Comparison of ENCODE assay signal across 35 cellular contexts in genomic region chr2:205481861-205482260, GRCh38.
"Had no signal": no experiment of that assay in that cellular context is flagged by ENCODE, and none has a peak within 500 bp of the region (broad histone marks: within the 10 kb centered on the region; RNA-seq: fewer than 3 reads in every experiment).

No MANE protein-coding gene starts in this region.

- ATAC-seq: activated CD8-positive, alpha-beta memory T cell treated with anti-CD3 and anti-CD28 coated beads, Interleukin-2, amount 10 ng/mL, durations not matched to agents 7 days and 5 days; activated T-cell treated with anti-CD3 and anti-CD28 coated beads, Interleukin-2, amount 50 U/mL, for 72 hours; activated T-helper 17 cell treated with anti-CD3 and anti-CD28 coated beads, Interleukin-2, amount 50 U/mL, for 72 hours had no signal

- H3K9me3 ChIP-seq: ascending aorta had no signal

- FAIRE-seq: RCC 7860 had no signal

- H3K4me1 Mint-ChIP-seq: activated CD4-positive, alpha-beta memory T cell treated with anti-CD3 and anti-CD28 coated beads, Interleukin-2, amount 10 ng/mL, durations not matched to agents 7 days and 5 days; activated CD8-positive, alpha-beta memory T cell treated with anti-CD3 and anti-CD28 coated beads, Interleukin-2, amount 10 ng/mL, durations not matched to agents 7 days and 5 days; activated naive CD8-positive, alpha-beta T cell treated with anti-CD3 and anti-CD28 coated beads for 36 hours; activated T-helper 17 cell treated with anti-CD3 and anti-CD28 coated beads, Interleukin-2, amount 50 U/mL, for 72 hours; central memory CD8-positive, alpha-beta T cell had no signal

- H3K27ac ChIP-seq: ascending aorta, cardiac muscle cell, PC-9, RWPE1, VCaP had no signal

- H3K4me1 ChIP-seq: ascending aorta had no signal

- H3K4me3 Mint-ChIP-seq: activated CD4-positive, alpha-beta memory T cell treated with anti-CD3 and anti-CD28 coated beads, Interleukin-2, amount 10 ng/mL, durations not matched to agents 7 days and 5 days; activated CD8-positive, alpha-beta memory T cell treated with anti-CD3 and anti-CD28 coated beads, Interleukin-2, amount 10 ng/mL, durations not matched to agents 7 days and 5 days; activated naive CD8-positive, alpha-beta T cell treated with anti-CD3 and anti-CD28 coated beads for 36 hours; activated T-cell treated with anti-CD3 and anti-CD28 coated beads, Interleukin-2, amount 50 U/mL, for 72 hours; activated T-helper 17 cell treated with anti-CD3 and anti-CD28 coated beads, Interleukin-2, amount 50 U/mL, for 72 hours; central memory CD8-positive, alpha-beta T cell had no signal

- H3K27me3 ChIP-seq: ascending aorta, cardiac muscle cell had no signal

- H3K4me3 ChIP-seq: ascending aorta, cardiac muscle cell, PC-9 had no signal

- H3K27me3 Mint-ChIP-seq: activated naive CD8-positive, alpha-beta T cell treated with anti-CD3 and anti-CD28 coated beads for 36 hours; central memory CD8-positive, alpha-beta T cell had no signal

- H3K36me3 Mint-ChIP-seq: activated CD8-positive, alpha-beta memory T cell treated with anti-CD3 and anti-CD28 coated beads, Interleukin-2, amount 10 ng/mL, durations not matched to agents 7 days and 5 days; activated naive CD8-positive, alpha-beta T cell treated with anti-CD3 and anti-CD28 coated beads for 36 hours had no signal

- DNase-seq: activated CD4-positive, alpha-beta memory T cell treated with anti-CD3 and anti-CD28 coated beads, Interleukin-2, amount 10 ng/mL, durations not matched to agents 7 days and 5 days; activated CD4-positive, alpha-beta T cell treated with anti-CD3 and anti-CD28 coated beads for 1 hour; activated CD4-positive, alpha-beta T cell treated with anti-CD3 and anti-CD28 coated beads for 48 hours; activated CD4-positive, CD25-positive, alpha-beta regulatory T cell; activated CD8-positive, alpha-beta memory T cell treated with anti-CD3 and anti-CD28 coated beads for 24 hours; activated CD8-positive, alpha-beta memory T cell treated with anti-CD3 and anti-CD28 coated beads, Interleukin-2, amount 10 ng/mL, durations not matched to agents 7 days and 5 days; activated effector memory CD4-positive, alpha-beta T cell treated with anti-CD3 and anti-CD28 coated beads, Interleukin-2, amount 50 U/mL, for 16 hours; activated naive CD4-positive, alpha-beta T cell; activated naive CD4-positive, alpha-beta T cell treated with anti-CD3 and anti-CD28 coated beads, Interleukin-2, amount 50 U/mL, for 16 hours; activated naive CD8-positive, alpha-beta T cell treated with anti-CD3 and anti-CD28 coated beads for 36 hours; activated T-cell treated with anti-CD3 and anti-CD28 coated beads, Interleukin-2, amount 50 U/mL, for 1 hour; activated T-cell treated with anti-CD3 and anti-CD28 coated beads, Interleukin-2, amount 50 U/mL, for 72 hours; amniotic stem cell; MM.1S; MV-4-11; NCI-H1092; NCI-H1436 treated with DMSO at 0.1 percent for 48 hours; NCI-H1694 treated with DMSO at 0.1 percent for 48 hours; NCI-H2029; NCI-H345; NCI-H524 treated with DMSO at 0.1 percent for 48 hours; NK-92 treated with Interleukin-12 subunit alpha and Interleukin-12 subunit beta, amount 100 ng/mL, for 24 hours; PC-9; Right ventricle myocardium superior; SW 1271; T-helper 1 cell; T-helper 2 cell; T-helper 9 cell had no signal

- H3K36me3 ChIP-seq: ascending aorta, cardiac muscle cell had no signal

- H2AFZ ChIP-seq: PC-9 had no signal

- H3K27ac Mint-ChIP-seq: activated CD4-positive, alpha-beta memory T cell treated with anti-CD3 and anti-CD28 coated beads, Interleukin-2, amount 10 ng/mL, durations not matched to agents 7 days and 5 days; activated CD8-positive, alpha-beta memory T cell treated with anti-CD3 and anti-CD28 coated beads, Interleukin-2, amount 10 ng/mL, durations not matched to agents 7 days and 5 days; activated naive CD8-positive, alpha-beta T cell treated with anti-CD3 and anti-CD28 coated beads for 36 hours; activated T-cell treated with anti-CD3 and anti-CD28 coated beads, Interleukin-2, amount 50 U/mL, for 72 hours; activated T-helper 17 cell treated with anti-CD3 and anti-CD28 coated beads, Interleukin-2, amount 50 U/mL, for 72 hours had no signal

- H3K9me3 Mint-ChIP-seq: activated CD4-positive, alpha-beta memory T cell treated with anti-CD3 and anti-CD28 coated beads, Interleukin-2, amount 10 ng/mL, durations not matched to agents 7 days and 5 days; activated T-cell treated with anti-CD3 and anti-CD28 coated beads, Interleukin-2, amount 50 U/mL, for 72 hours; central memory CD8-positive, alpha-beta T cell had no signal

- H3K4me2 ChIP-seq: PC-9 had no signal
